1 cellular context compared by ENCODE assay signal in genomic region chr2:171687287-171688128, GRCh38.
A peak's percentile ranks its signal among the peaks of the same experiment; 100 is the strongest.
TF ChIP-seq lines count a peak whose summit lies in the region.

Gene DYNC1I2 (plus strand): TSS chr2:171687469. CDS start chr2:171690156, 2,687 bp downstream.

TF ChIP-seq in HepG2, 621 proteins besides CTCF, POLR2A, EP300 and RAD21 (continued from another document and continues in another):
- TF ChIP-seq HMGXB3 (CRISPR knock-in tag; IDR thresholded peaks at IDR 0.05; ENCODE audit: borderline replicate concordance) (no peak; the same call in 1 of the 2 replicates), DPF2 (CRISPR knock-in tag; IDR thresholded peaks at IDR 0.05; ENCODE audit: borderline replicate concordance, low read depth) (0 out of 2 replicates have a peak, but pooled peaks have one; percentile 38), ZNF83 (CRISPR knock-in tag; IDR thresholded peaks at IDR 0.05; ENCODE audit: borderline replicate concordance) (no peak), ZNF615 (CRISPR knock-in tag; IDR thresholded peaks at IDR 0.05; ENCODE audit: borderline replicate concordance) (peak; percentile 21; the same call in 1 of the 2 replicates), RXRB (CRISPR knock-in tag; IDR thresholded peaks at IDR 0.05; ENCODE audit: borderline replicate concordance) (no peak), SETDB1 (CRISPR knock-in tag; IDR thresholded peaks at IDR 0.05; ENCODE audit: borderline replicate concordance) (no peak), ZFP1 (CRISPR knock-in tag; IDR thresholded peaks at IDR 0.05) (0 out of 2 replicates have a peak, but pooled peaks have one; percentile 15), TMF1 (CRISPR knock-in tag; IDR thresholded peaks at IDR 0.05; ENCODE audit: low read depth) (peak; percentile 41; the same call in 1 of the 2 replicates), NFIB (CRISPR knock-in tag; IDR thresholded peaks at IDR 0.05; ENCODE audit: borderline replicate concordance) (no peak), ZFP62 (CRISPR knock-in tag; IDR thresholded peaks at IDR 0.05) (peak; percentile 91; the same call in 1 of the 2 replicates), ZNF720 (CRISPR knock-in tag; IDR thresholded peaks at IDR 0.05) (no peak), ZNF343 (CRISPR knock-in tag; IDR thresholded peaks at IDR 0.05) (no peak), PHF5A (CRISPR knock-in tag; IDR thresholded peaks at IDR 0.05; ENCODE audit: low read depth, unreplicated experiment) (peak; percentile 82), ZNF10 (CRISPR knock-in tag; IDR thresholded peaks at IDR 0.05; ENCODE audit: borderline replicate concordance, low read depth) (no peak), PAWR (CRISPR knock-in tag; IDR thresholded peaks at IDR 0.05; ENCODE audit: borderline replicate concordance) (peak; percentile 53; the same call in 1 of the 2 replicates), GTF2F1 (IDR thresholded peaks at IDR 0.05; ENCODE audit: low read length) (no peak), PTBP1 (IDR thresholded peaks at IDR 0.05; ENCODE audit: low read depth, low read length, poor library complexity, severe bottlenecking) (no peak), HHEX (CRISPR knock-in tag; IDR thresholded peaks at IDR 0.05) (no peak), MYC (CRISPR knock-in tag; IDR thresholded peaks at IDR 0.05; ENCODE audit: borderline replicate concordance) (peak; percentile 78; the same call in 1 of the 2 replicates), ARNT (IDR thresholded peaks at IDR 0.05) (no peak), ADNP (CRISPR knock-in tag; IDR thresholded peaks at IDR 0.05) (no peak), ZNF337 (CRISPR knock-in tag; IDR thresholded peaks at IDR 0.05; ENCODE audit: borderline replicate concordance, low read depth) (peak; percentile 68; the same call in 1 of the 2 replicates), ZNF614 (CRISPR knock-in tag; IDR thresholded peaks at IDR 0.05; ENCODE audit: borderline replicate concordance) (no peak; the same call in 1 of the 2 replicates), CHD4 (IDR thresholded peaks at IDR 0.05; ENCODE audit: borderline replicate concordance, low read length) (no peak), JDP2 (CRISPR knock-in tag; IDR thresholded peaks at IDR 0.05; ENCODE audit: borderline replicate concordance) (no peak), ZNF569 (CRISPR knock-in tag; IDR thresholded peaks at IDR 0.05; ENCODE audit: borderline replicate concordance) (peak; percentile 82; the same call in 1 of the 2 replicates), CC2D1A (CRISPR knock-in tag; IDR thresholded peaks at IDR 0.05) (no peak), RFX5 (IDR thresholded peaks at IDR 0.05; ENCODE audit: low read depth, low read length) (no peak), TAF15 (IDR thresholded peaks at IDR 0.05; ENCODE audit: low read depth, low read length, poor library complexity, severe bottlenecking) (no peak), THAP11 (CRISPR knock-in tag; IDR thresholded peaks at IDR 0.05) (peak; percentile 98), ZNF432 (CRISPR knock-in tag; IDR thresholded peaks at IDR 0.05; ENCODE audit: borderline replicate concordance) (no peak), ZBTB7A (CRISPR knock-in tag; IDR thresholded peaks at IDR 0.05) (no peak), ZNF891 (CRISPR knock-in tag; IDR thresholded peaks at IDR 0.05) (peak; percentile 81), SRSF9 (IDR thresholded peaks at IDR 0.05; ENCODE audit: borderline replicate concordance, insufficient read depth, low read depth, low read length, poor library complexity, severe bottlenecking) (no peak), RNF2 (conservative IDR thresholded peaks at IDR 0.05; ENCODE audit: low read depth) (peak; percentile 73; the same call in 1 of the 2 replicates), HMGA1 (CRISPR knock-in tag; conservative IDR thresholded peaks at IDR 0.05) (no peak), ZSCAN12 (CRISPR knock-in tag; IDR thresholded peaks at IDR 0.05) (no peak), ZSCAN31 (CRISPR knock-in tag; IDR thresholded peaks at IDR 0.05; ENCODE audit: low read depth) (peak; percentile 70; the same call in 1 of the 2 replicates), ZNF660 (CRISPR knock-in tag; IDR thresholded peaks at IDR 0.05; ENCODE audit: borderline replicate concordance, low read depth) (no peak), ZNF841 (CRISPR knock-in tag; IDR thresholded peaks at IDR 0.05; ENCODE audit: borderline replicate concordance) (no peak), ZNF558 (CRISPR knock-in tag; IDR thresholded peaks at IDR 0.05; ENCODE audit: borderline replicate concordance) (no peak), REL (CRISPR knock-in tag; conservative IDR thresholded peaks at IDR 0.05) (no peak), NFE2 (CRISPR knock-in tag; IDR thresholded peaks at IDR 0.05) (no peak), THYN1 (CRISPR knock-in tag; IDR thresholded peaks at IDR 0.05; ENCODE audit: borderline replicate concordance, low read depth) (0 out of 2 replicates have a peak, but pooled peaks have one; percentile 7)
- TF ChIP-seq, protein P1, sequence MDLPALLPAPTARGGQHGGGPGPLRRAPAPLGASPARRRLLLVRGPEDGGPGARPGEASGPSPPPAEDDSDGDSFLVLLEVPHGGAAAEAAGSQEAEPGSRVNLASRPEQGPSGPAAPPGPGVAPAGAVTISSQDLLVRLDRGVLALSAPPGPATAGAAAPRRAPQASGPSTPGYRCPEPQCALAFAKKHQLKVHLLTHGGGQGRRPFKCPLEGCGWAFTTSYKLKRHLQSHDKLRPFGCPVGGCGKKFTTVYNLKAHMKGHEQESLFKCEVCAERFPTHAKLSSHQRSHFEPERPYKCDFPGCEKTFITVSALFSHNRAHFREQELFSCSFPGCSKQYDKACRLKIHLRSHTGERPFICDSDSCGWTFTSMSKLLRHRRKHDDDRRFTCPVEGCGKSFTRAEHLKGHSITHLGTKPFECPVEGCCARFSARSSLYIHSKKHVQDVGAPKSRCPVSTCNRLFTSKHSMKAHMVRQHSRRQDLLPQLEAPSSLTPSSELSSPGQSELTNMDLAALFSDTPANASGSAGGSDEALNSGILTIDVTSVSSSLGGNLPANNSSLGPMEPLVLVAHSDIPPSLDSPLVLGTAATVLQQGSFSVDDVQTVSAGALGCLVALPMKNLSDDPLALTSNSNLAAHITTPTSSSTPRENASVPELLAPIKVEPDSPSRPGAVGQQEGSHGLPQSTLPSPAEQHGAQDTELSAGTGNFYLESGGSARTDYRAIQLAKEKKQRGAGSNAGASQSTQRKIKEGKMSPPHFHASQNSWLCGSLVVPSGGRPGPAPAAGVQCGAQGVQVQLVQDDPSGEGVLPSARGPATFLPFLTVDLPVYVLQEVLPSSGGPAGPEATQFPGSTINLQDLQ (CRISPR knock-in tag; IDR thresholded peaks at IDR 0.05) = no peak
- TF ChIP-seq, protein P2, sequence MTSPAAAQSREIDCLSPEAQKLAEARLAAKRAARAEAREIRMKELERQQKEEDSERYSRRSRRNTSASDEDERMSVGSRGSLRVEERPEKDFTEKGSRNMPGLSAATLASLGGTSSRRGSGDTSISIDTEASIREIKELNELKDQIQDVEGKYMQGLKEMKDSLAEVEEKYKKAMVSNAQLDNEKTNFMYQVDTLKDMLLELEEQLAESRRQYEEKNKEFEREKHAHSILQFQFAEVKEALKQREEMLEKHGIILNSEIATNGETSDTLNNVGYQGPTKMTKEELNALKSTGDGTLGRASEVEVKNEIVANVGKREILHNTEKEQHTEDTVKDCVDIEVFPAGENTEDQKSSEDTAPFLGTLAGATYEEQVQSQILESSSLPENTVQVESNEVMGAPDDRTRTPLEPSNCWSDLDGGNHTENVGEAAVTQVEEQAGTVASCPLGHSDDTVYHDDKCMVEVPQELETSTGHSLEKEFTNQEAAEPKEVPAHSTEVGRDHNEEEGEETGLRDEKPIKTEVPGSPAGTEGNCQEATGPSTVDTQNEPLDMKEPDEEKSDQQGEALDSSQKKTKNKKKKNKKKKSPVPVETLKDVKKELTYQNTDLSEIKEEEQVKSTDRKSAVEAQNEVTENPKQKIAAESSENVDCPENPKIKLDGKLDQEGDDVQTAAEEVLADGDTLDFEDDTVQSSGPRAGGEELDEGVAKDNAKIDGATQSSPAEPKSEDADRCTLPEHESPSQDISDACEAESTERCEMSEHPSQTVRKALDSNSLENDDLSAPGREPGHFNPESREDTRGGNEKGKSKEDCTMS (CRISPR knock-in tag; conservative IDR thresholded peaks at IDR 0.05) = no peak
- TF ChIP-seq, protein P3, sequence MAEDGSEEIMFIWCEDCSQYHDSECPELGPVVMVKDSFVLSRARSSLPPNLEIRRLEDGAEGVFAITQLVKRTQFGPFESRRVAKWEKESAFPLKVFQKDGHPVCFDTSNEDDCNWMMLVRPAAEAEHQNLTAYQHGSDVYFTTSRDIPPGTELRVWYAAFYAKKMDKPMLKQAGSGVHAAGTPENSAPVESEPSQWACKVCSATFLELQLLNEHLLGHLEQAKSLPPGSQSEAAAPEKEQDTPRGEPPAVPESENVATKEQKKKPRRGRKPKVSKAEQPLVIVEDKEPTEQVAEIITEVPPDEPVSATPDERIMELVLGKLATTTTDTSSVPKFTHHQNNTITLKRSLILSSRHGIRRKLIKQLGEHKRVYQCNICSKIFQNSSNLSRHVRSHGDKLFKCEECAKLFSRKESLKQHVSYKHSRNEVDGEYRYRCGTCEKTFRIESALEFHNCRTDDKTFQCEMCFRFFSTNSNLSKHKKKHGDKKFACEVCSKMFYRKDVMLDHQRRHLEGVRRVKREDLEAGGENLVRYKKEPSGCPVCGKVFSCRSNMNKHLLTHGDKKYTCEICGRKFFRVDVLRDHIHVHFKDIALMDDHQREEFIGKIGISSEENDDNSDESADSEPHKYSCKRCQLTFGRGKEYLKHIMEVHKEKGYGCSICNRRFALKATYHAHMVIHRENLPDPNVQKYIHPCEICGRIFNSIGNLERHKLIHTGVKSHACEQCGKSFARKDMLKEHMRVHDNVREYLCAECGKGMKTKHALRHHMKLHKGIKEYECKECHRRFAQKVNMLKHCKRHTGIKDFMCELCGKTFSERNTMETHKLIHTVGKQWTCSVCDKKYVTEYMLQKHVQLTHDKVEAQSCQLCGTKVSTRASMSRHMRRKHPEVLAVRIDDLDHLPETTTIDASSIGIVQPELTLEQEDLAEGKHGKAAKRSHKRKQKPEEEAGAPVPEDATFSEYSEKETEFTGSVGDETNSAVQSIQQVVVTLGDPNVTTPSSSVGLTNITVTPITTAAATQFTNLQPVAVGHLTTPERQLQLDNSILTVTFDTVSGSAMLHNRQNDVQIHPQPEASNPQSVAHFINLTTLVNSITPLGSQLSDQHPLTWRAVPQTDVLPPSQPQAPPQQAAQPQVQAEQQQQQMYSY (CRISPR knock-in tag; IDR thresholded peaks at IDR 0.05) = no peak
- TF ChIP-seq, protein P4, sequence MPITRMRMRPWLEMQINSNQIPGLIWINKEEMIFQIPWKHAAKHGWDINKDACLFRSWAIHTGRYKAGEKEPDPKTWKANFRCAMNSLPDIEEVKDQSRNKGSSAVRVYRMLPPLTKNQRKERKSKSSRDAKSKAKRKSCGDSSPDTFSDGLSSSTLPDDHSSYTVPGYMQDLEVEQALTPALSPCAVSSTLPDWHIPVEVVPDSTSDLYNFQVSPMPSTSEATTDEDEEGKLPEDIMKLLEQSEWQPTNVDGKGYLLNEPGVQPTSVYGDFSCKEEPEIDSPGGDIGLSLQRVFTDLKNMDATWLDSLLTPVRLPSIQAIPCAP (CRISPR knock-in tag; IDR thresholded peaks at IDR 0.05; ENCODE audit: low read depth) = 0 out of 2 replicates have a peak, but pooled peaks have one; percentile 49
- TF ChIP-seq, protein P5, sequence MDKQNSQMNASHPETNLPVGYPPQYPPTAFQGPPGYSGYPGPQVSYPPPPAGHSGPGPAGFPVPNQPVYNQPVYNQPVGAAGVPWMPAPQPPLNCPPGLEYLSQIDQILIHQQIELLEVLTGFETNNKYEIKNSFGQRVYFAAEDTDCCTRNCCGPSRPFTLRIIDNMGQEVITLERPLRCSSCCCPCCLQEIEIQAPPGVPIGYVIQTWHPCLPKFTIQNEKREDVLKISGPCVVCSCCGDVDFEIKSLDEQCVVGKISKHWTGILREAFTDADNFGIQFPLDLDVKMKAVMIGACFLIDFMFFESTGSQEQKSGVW (CRISPR knock-in tag; IDR thresholded peaks at IDR 0.05; ENCODE audit: borderline replicate concordance) = no peak
- TF ChIP-seq, protein P6, sequence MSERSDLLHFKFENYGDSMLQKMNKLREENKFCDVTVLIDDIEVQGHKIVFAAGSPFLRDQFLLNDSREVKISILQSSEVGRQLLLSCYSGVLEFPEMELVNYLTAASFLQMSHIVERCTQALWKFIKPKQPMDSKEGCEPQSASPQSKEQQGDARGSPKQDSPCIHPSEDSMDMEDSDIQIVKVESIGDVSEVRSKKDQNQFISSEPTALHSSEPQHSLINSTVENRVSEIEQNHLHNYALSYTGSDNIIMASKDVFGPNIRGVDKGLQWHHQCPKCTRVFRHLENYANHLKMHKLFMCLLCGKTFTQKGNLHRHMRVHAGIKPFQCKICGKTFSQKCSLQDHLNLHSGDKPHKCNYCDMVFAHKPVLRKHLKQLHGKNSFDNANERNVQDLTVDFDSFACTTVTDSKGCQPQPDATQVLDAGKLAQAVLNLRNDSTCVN (CRISPR knock-in tag; IDR thresholded peaks at IDR 0.05; ENCODE audit: borderline replicate concordance) = peak; percentile 82; the same call in 1 of the 2 replicates
